34 cellular contexts compared by ENCODE assay signal in the genomic region with DNA sequence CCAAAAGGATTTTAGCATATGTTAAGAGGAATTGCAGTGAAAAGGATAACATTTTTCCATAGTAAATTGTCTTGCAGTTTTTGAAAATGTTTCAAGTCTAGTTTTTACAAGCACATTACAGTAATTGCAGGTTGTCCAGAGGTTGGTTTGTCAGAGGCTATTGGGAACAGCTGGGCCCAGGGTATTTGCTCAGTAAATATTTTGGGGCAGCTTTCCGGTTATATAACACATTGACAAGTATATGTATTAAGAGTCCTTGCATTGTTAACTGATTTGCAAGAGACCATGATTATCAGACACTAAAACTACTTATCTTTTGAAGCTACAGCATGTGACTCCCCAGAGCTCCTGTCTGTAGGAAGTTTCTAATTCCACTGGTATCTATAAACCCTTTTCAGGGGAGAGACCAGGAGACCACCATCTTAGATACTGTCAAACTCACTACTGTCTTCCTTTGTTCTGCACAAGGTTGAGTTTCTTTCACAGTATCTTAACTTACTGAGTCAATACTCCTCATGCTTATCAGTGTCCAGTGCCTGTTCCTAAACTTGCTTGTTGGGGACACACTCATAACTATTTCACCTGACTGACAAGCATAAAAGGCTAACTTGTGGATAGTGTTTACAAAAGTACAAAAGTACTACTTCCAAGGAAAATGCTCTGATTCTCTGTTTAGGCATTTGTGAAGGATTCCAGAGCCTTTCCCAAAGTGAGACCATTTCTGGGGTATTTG. TPM values are rescaled to one million over a fixed set of nuclear protein-coding genes. Genes with fewer than 3 reads are reported as not detected.
"Had no signal": no experiment of that assay in that cellular context is flagged by ENCODE, and none has a peak within 500 bp of the region (broad histone marks: within the 10 kb centered on the region; RNA-seq: fewer than 3 reads in every experiment).

No MANE protein-coding gene starts in this region.

- H3K27ac ChIP-seq: PC-9, RWPE1, WERI-Rb-1 had no signal

- DNase-seq: activated CD4-positive, alpha-beta memory T cell treated with anti-CD3 and anti-CD28 coated beads, Interleukin-2, amount 10 ng/mL, durations not matched to agents 7 days and 5 days; activated CD4-positive, alpha-beta T cell treated with anti-CD3 and anti-CD28 coated beads for 1 hour; activated CD4-positive, alpha-beta T cell treated with anti-CD3 and anti-CD28 coated beads for 48 hours; activated CD4-positive, CD25-positive, alpha-beta regulatory T cell; activated CD8-positive, alpha-beta memory T cell treated with anti-CD3 and anti-CD28 coated beads for 24 hours; activated CD8-positive, alpha-beta memory T cell treated with anti-CD3 and anti-CD28 coated beads, Interleukin-2, amount 10 ng/mL, durations not matched to agents 7 days and 5 days; activated CD8-positive, alpha-beta memory T cell treated with anti-CD3 and anti-CD28 coated beads, Interleukin-2, amount 50 U/mL, for 48 hours; activated effector memory CD4-positive, alpha-beta T cell treated with Interleukin-2 at 50 U/mL for 16 hours; activated naive CD4-positive, alpha-beta T cell treated with anti-CD3 and anti-CD28 coated beads, Interleukin-2, amount 10 ng/mL, durations not matched to agents 7 days and 5 days; activated naive CD8-positive, alpha-beta T cell treated with anti-CD3 and anti-CD28 coated beads, Interleukin-2, amount 50 U/mL, for 24 hours; activated T-cell treated with anti-CD3 and anti-CD28 coated beads, Interleukin-2, amount 50 U/mL, for 48 hours; anterior cingulate cortex; central memory CD4-positive, alpha-beta T cell; NCI-H1105; NCI-H1417 treated with DMSO at 0.1 percent for 48 hours; NCI-H187 treated with DMSO at 0.1 percent for 48 hours; NCI-H2081; NCI-H2171 treated with DMSO at 0.1 percent for 48 hours; NCI-H345; NCI-H524 treated with DMSO at 0.1 percent for 48 hours; NCI-H748 treated with DMSO at 0.1 percent for 48 hours; PC-9; SW 1271; T-helper 1 cell; T-helper 2 cell; T-helper 9 cell; WERI-Rb-1 had no signal

- H3K36me3 Mint-ChIP-seq: activated CD8-positive, alpha-beta memory T cell treated with anti-CD3 and anti-CD28 coated beads, Interleukin-2, amount 10 ng/mL, durations not matched to agents 7 days and 5 days; activated naive CD4-positive, alpha-beta T cell treated with anti-CD3 and anti-CD28 coated beads, Interleukin-2, amount 10 ng/mL, durations not matched to agents 7 days and 5 days; activated naive CD8-positive, alpha-beta T cell; brain had no signal

- ATAC-seq: activated CD8-positive, alpha-beta memory T cell treated with anti-CD3 and anti-CD28 coated beads, Interleukin-2, amount 10 ng/mL, durations not matched to agents 7 days and 5 days; activated naive CD8-positive, alpha-beta T cell treated with anti-CD3 and anti-CD28 coated beads, Interleukin-2, amount 50 U/mL, for 24 hours; Right ventricle myocardium inferior had no signal

- H3K9me3 Mint-ChIP-seq: activated CD4-positive, alpha-beta memory T cell treated with anti-CD3 and anti-CD28 coated beads, Interleukin-2, amount 10 ng/mL, durations not matched to agents 7 days and 5 days; activated naive CD4-positive, alpha-beta T cell treated with anti-CD3 and anti-CD28 coated beads, Interleukin-2, amount 10 ng/mL, durations not matched to agents 7 days and 5 days; activated naive CD8-positive, alpha-beta T cell treated with anti-CD3 and anti-CD28 coated beads, Interleukin-2, amount 50 U/mL, for 24 hours; brain had no signal

- H3K27me3 Mint-ChIP-seq: activated naive CD4-positive, alpha-beta T cell treated with anti-CD3 and anti-CD28 coated beads, Interleukin-2, amount 10 ng/mL, durations not matched to agents 7 days and 5 days; activated naive CD8-positive, alpha-beta T cell; activated naive CD8-positive, alpha-beta T cell treated with anti-CD3 and anti-CD28 coated beads, Interleukin-2, amount 50 U/mL, for 24 hours had no signal

- H3K4me1 Mint-ChIP-seq: activated CD4-positive, alpha-beta memory T cell treated with anti-CD3 and anti-CD28 coated beads, Interleukin-2, amount 10 ng/mL, durations not matched to agents 7 days and 5 days; activated CD8-positive, alpha-beta memory T cell treated with anti-CD3 and anti-CD28 coated beads, Interleukin-2, amount 10 ng/mL, durations not matched to agents 7 days and 5 days; activated naive CD4-positive, alpha-beta T cell treated with anti-CD3 and anti-CD28 coated beads, Interleukin-2, amount 10 ng/mL, durations not matched to agents 7 days and 5 days; activated naive CD8-positive, alpha-beta T cell treated with anti-CD3 and anti-CD28 coated beads, Interleukin-2, amount 50 U/mL, for 24 hours; brain had no signal

- H3K4me3 Mint-ChIP-seq: activated CD4-positive, alpha-beta memory T cell treated with anti-CD3 and anti-CD28 coated beads, Interleukin-2, amount 10 ng/mL, durations not matched to agents 7 days and 5 days; activated CD8-positive, alpha-beta memory T cell treated with anti-CD3 and anti-CD28 coated beads, Interleukin-2, amount 10 ng/mL, durations not matched to agents 7 days and 5 days; activated naive CD4-positive, alpha-beta T cell treated with anti-CD3 and anti-CD28 coated beads, Interleukin-2, amount 10 ng/mL, durations not matched to agents 7 days and 5 days; activated naive CD8-positive, alpha-beta T cell; activated naive CD8-positive, alpha-beta T cell treated with anti-CD3 and anti-CD28 coated beads, Interleukin-2, amount 50 U/mL, for 24 hours; brain had no signal

- H3K27ac Mint-ChIP-seq: activated CD4-positive, alpha-beta memory T cell treated with anti-CD3 and anti-CD28 coated beads, Interleukin-2, amount 10 ng/mL, durations not matched to agents 7 days and 5 days; activated CD8-positive, alpha-beta memory T cell treated with anti-CD3 and anti-CD28 coated beads, Interleukin-2, amount 10 ng/mL, durations not matched to agents 7 days and 5 days; activated naive CD4-positive, alpha-beta T cell treated with anti-CD3 and anti-CD28 coated beads, Interleukin-2, amount 10 ng/mL, durations not matched to agents 7 days and 5 days; activated naive CD8-positive, alpha-beta T cell; activated naive CD8-positive, alpha-beta T cell treated with anti-CD3 and anti-CD28 coated beads, Interleukin-2, amount 50 U/mL, for 24 hours; brain had no signal

RNA-seq across cellular contexts. Expression of gene RGN, which starts 18.9 kb away (rescaled TPM):
- total RNA-seq: activated CD4-positive, alpha-beta memory T cell treated with anti-CD3 and anti-CD28 coated beads, Interleukin-2, amount 10 ng/mL, durations not matched to agents 7 days and 5 days; activated CD8-positive, alpha-beta memory T cell treated with anti-CD3 and anti-CD28 coated beads, Interleukin-2, amount 10 ng/mL, durations not matched to agents 7 days and 5 days; bronchial epithelial cell; MCF 10A; NCI-H460 had no signal
